8 cellular contexts compared by ENCODE assay signal in genomic region chr12:79127268-79127895, GRCh38.
DNase-seq lines count a peak whose midpoint lies in the region; ATAC-seq and TF ChIP-seq lines count a peak whose summit lies in the region.

No MANE protein-coding gene starts in this region.

- H3K36me3 ChIP-seq in Caco-2 (ENCODE audit: control insufficient read depth, insufficient read depth, low read length): no peaks in the 10 kb centered on the region

- H3K9me3 Mint-ChIP-seq in Caco-2 (ENCODE audit: unreplicated experiment): no peaks in the 10 kb centered on the region

- no peaks in the 10 kb centered on the region for H3K36me3 Mint-ChIP-seq in Caco-2 (ENCODE audit: insufficient read depth, unreplicated experiment)

- H3K4me3 Mint-ChIP-seq in Caco-2 (ENCODE audit: unreplicated experiment): no peak overlapping the region

- no peaks in the 10 kb centered on the region for H3K27me3 ChIP-seq in Caco-2 (replicated peaks; ENCODE audit: control insufficient read depth, insufficient read depth, low read length)

- H3K27ac Mint-ChIP-seq in Caco-2 (ENCODE audit: unreplicated experiment): no peak overlapping the region

- ATAC-seq in GM21717 (IDR thresholded peaks at IDR 0.05; ENCODE audit: unreplicated experiment): peak; percentile 98

- BruUV-seq in Caco-2 (replicated peaks; lab: Mats Ljungman, UMichigan): no TSS peak

- no peaks in the 10 kb centered on the region for H3K4me1 Mint-ChIP-seq in Caco-2 (ENCODE audit: low read depth, unreplicated experiment)

- POLR2A ChIA-PET in Caco-2 (lab: Charles Lee): no interaction called here

- CTCF ChIA-PET in Caco-2 (lab: Charles Lee): no interaction called here

- no peaks in the 10 kb centered on the region for H3K27me3 Mint-ChIP-seq in Caco-2 (ENCODE audit: insufficient read depth, unreplicated experiment)

- H3K4me1 ChIP-seq in Caco-2: no peaks in the 10 kb centered on the region

- DNase-seq in ELR (ENCODE audit: low read depth): peak; percentile 84
- DNase-seq in HS-27A (ENCODE audit: low read depth): peak; percentile 23
- peak; percentile 90 for DNase-seq in fibroblast of mammary gland (ENCODE audit: low read depth)
- DNase-seq in NCI-H2171 treated with DMSO at 0.1 percent for 48 hours (lab: John Stamatoyannopoulos, UW): no peak
- DNase-seq in NCI-H1930 (lab: John Stamatoyannopoulos, UW): no peak
- DNase-seq in DMS53 treated with DMSO at 0.1 percent for 48 hours (lab: John Stamatoyannopoulos, UW; ENCODE audit: unreplicated experiment): no peak
- no peak for DNase-seq in Caco-2

- no peaks in the 10 kb centered on the region for H3K9me3 ChIP-seq in Caco-2

- TF ChIP-seq CTCF in fibroblast of mammary gland (conservative IDR thresholded peaks at IDR 0.05; ENCODE audit: control insufficient read depth, insufficient read depth, low read depth, low read length): no peak
- TF ChIP-seq CTCF in Caco-2 (IDR thresholded peaks at IDR 0.05; ENCODE audit: insufficient read depth in 1 of 2, low read depth in 1 of 2, low read length in 1 of 2, severe bottlenecking in 1 of 2, unreplicated experiment in 1 of 2): no peak

- no peak overlapping the region for H3K4me3 ChIP-seq in fibroblast of mammary gland (ENCODE audit: control insufficient read depth, low read depth, low read length)
- no peak overlapping the region for H3K4me3 ChIP-seq in Caco-2 (ENCODE audit: low read depth, low read length)

- intact Hi-C loops in Caco-2 (cut with micrococcal nuclease; ENCODE audit: unreplicated experiment): no loop called here

Comparison
In these comparisons a context has a peak if more than half of its experiments do, and no peak if none do; other contexts are left out.
1. DNase-seq: peak in ELR (single experiment), HS-27A (single experiment) and fibroblast of mammary gland (single experiment); none in NCI-H2171 treated with DMSO at 0.1 percent for 48 hours (single experiment), NCI-H1930 (0 of 2), DMS53 treated with DMSO at 0.1 percent for 48 hours (single experiment) and Caco-2 (0 of 2).